Comparison of ENCODE assay signal across 27 cellular contexts in genomic region chr3:192928720-192929119, GRCh38. TPM values are rescaled to one million over a fixed set of nuclear protein-coding genes. Genes with fewer than 3 reads are reported as not detected.
DNase-seq lines count a peak whose midpoint lies in the region; ATAC-seq and TF ChIP-seq lines count a peak whose summit lies in the region.
"Had no signal": no experiment of that assay in that cellular context is flagged by ENCODE, and none has a peak within 500 bp of the region (broad histone marks: within the 10 kb centered on the region; RNA-seq: fewer than 3 reads in every experiment).

No MANE protein-coding gene starts in this region.

- WGBS in hepatocyte (ENCODE audit: low lambda C conversion rate, missing lambda C conversion rate), result 60% methylated on average over 6 of the region's 6 CpGs
- 64 to 84% (median 81%) methylated on average over 6 of the region's 6 CpGs for WGBS in ovary, 3 donors

- H3K27me3 ChIP-seq in hepatocyte, result no peaks in the 10 kb centered on the region
- no peaks in the 10 kb centered on the region for H3K27me3 ChIP-seq in ovary
- H3K27me3 ChIP-seq: sigmoid colon, thyroid gland had no signal

- peaks cover 5% of the 10 kb centered on the region for H3K4me1 ChIP-seq in hepatocyte (ENCODE audit: insufficient read depth)
- H3K4me1 ChIP-seq in ovary (ENCODE audit: insufficient read depth), result no peaks in the 10 kb centered on the region
- H3K4me1 ChIP-seq: sigmoid colon, thyroid gland had no signal

- no peak overlapping the region for H2AFZ ChIP-seq in hepatocyte

- no peaks in the 10 kb centered on the region for H3K27me3 Mint-ChIP-seq in type B pancreatic cell

- TF ChIP-seq EP300 in ovary (IDR thresholded peaks at IDR 0.05), result no peak

- H3K27ac ChIP-seq in hepatocyte (peak overlapping the region; percentile 53), ovary (no peak overlapping the region)
- H3K27ac ChIP-seq: 22Rv1, RWPE1, sigmoid colon, thyroid gland had no signal

- no peak for TF ChIP-seq POLR2A in ovary (IDR thresholded peaks at IDR 0.05)

- no peak for TF ChIP-seq CTCF in hepatocyte (IDR thresholded peaks at IDR 0.05; ENCODE audit: poor library complexity)
- no peak for TF ChIP-seq CTCF in type B pancreatic cell (conservative IDR thresholded peaks at IDR 0.05)
- TF ChIP-seq CTCF in ovary (IDR thresholded peaks at IDR 0.05), result no peak

- no peaks in the 10 kb centered on the region for H3K36me3 Mint-ChIP-seq in type B pancreatic cell
- H3K36me3 Mint-ChIP-seq: brain; CD8-positive, alpha-beta T cell; mesothelial cell of epicardium; naive thymus-derived CD8-positive, alpha-beta T cell had no signal

- no peak for ATAC-seq in left cardiac atrium
- ATAC-seq: activated T-cell treated with anti-CD3 and anti-CD28 coated beads, Interleukin-2, amount 50 U/mL, for 4 hours; CD8-positive, alpha-beta T cell; left colon; naive thymus-derived CD8-positive, alpha-beta T cell; SK-N-SH treated with all-trans-retinoic acid at 6 μM for 48 hours had no signal

- H3K9me3 ChIP-seq in hepatocyte (ENCODE audit: low read depth), result no peaks in the 10 kb centered on the region
- H3K9me3 ChIP-seq in ovary, result no peaks in the 10 kb centered on the region
- H3K9me3 ChIP-seq: sigmoid colon, thyroid gland had no signal

- peaks cover 4% of the 10 kb centered on the region for H3K9me3 Mint-ChIP-seq in type B pancreatic cell
- H3K9me3 Mint-ChIP-seq: activated T-cell treated with anti-CD3 and anti-CD28 coated beads, Interleukin-2, amount 50 U/mL, for 4 hours; brain; CD8-positive, alpha-beta T cell; mesothelial cell of epicardium; stimulated activated naive CD8-positive, alpha-beta T cell treated with anti-CD3 and anti-CD28 coated beads, Interleukin-15, Interleukin-2, amounts not matched to agents 100 ng/mL and 50 ng/mL, for 24 hours had no signal

- peak overlapping the region; percentile 17 for H3K27ac Mint-ChIP-seq in type B pancreatic cell
- H3K27ac Mint-ChIP-seq: brain; CD8-positive, alpha-beta T cell; mesothelial cell of epicardium; naive thymus-derived CD8-positive, alpha-beta T cell; stimulated activated naive CD8-positive, alpha-beta T cell treated with anti-CD3 and anti-CD28 coated beads, Interleukin-15, Interleukin-2, amounts not matched to agents 100 ng/mL and 50 ng/mL, for 24 hours had no signal

- intact Hi-C loops in ovary (cut with DNase I), result no loop called here
- intact Hi-C loops in left cardiac atrium (cut with DNase I), result no loop called here

- peaks cover 17% of the 10 kb centered on the region for H3K4me1 Mint-ChIP-seq in type B pancreatic cell (ENCODE audit: unreplicated experiment)
- H3K4me1 Mint-ChIP-seq: brain; naive thymus-derived CD8-positive, alpha-beta T cell had no signal

- no peak overlapping the region for H3K4me2 ChIP-seq in hepatocyte

- DNase-seq in NCI-H1092 treated with DMSO at 0.1 percent for 48 hours (lab: John Stamatoyannopoulos, UW), result peak; percentile 44
- no peak for DNase-seq in NCI-H1092 (lab: John Stamatoyannopoulos, UW)
- DNase-seq in NCI-H2196 treated with DMSO at 0.1 percent for 48 hours (lab: John Stamatoyannopoulos, UW; ENCODE audit: unreplicated experiment), result peak; percentile 82
- no peak for DNase-seq in hepatocyte (ENCODE audit: low spot score)
- DNase-seq in type B pancreatic cell (ENCODE audit: extremely low spot score, unreplicated experiment), result no peak
- no peak for DNase-seq in ovary
- no peak for DNase-seq in T1000 (lab: John Stamatoyannopoulos, UW)
- DNase-seq in left cardiac atrium, result no peak
- DNase-seq: activated CD4-positive, alpha-beta T cell treated with anti-CD3 and anti-CD28 coated beads for 4 hours; activated T-cell treated with anti-CD3 and anti-CD28 coated beads, Interleukin-2, amount 50 U/mL, for 4 hours; AML-193; CD8-positive, alpha-beta T cell; GDM1; left colon; naive thymus-derived CD8-positive, alpha-beta T cell; NCI-H1105; NCI-H2081 treated with DMSO at 0.1 percent for 48 hours; NCI-H526; sigmoid colon; stimulated activated CD4-positive, alpha-beta T cell treated with anti-CD3 and anti-CD28 coated beads, Interleukin-15, amount 100 ng/mL, for 24 hours; thyroid gland had no signal

- no peaks in the 10 kb centered on the region for H3K79me2 ChIP-seq in hepatocyte

- no peaks in the 10 kb centered on the region for H3K9me2 ChIP-seq in hepatocyte (replicated peaks; ENCODE audit: insufficient read depth)

- H3K4me3 Mint-ChIP-seq in type B pancreatic cell, result no peak overlapping the region
- H3K4me3 Mint-ChIP-seq: activated T-cell treated with anti-CD3 and anti-CD28 coated beads, Interleukin-2, amount 50 U/mL, for 4 hours; brain; CD8-positive, alpha-beta T cell; mesothelial cell of epicardium; naive thymus-derived CD8-positive, alpha-beta T cell; stimulated activated naive CD8-positive, alpha-beta T cell treated with anti-CD3 and anti-CD28 coated beads, Interleukin-15, Interleukin-2, amounts not matched to agents 100 ng/mL and 50 ng/mL, for 24 hours had no signal

- no peak overlapping the region for H3K4me3 ChIP-seq in hepatocyte
- no peak overlapping the region for H3K4me3 ChIP-seq in ovary
- H3K4me3 ChIP-seq: sigmoid colon, thyroid gland had no signal

- H4K20me1 ChIP-seq in hepatocyte (ENCODE audit: insufficient read depth, poor library complexity, severe bottlenecking), result no peaks in the 10 kb centered on the region

- no peaks in the 10 kb centered on the region for H3K36me3 ChIP-seq in hepatocyte (replicated peaks; ENCODE audit: insufficient read depth, low read depth)
- H3K36me3 ChIP-seq in ovary, result no peaks in the 10 kb centered on the region
- H3K36me3 ChIP-seq: sigmoid colon, thyroid gland had no signal

RNA-seq across cellular contexts. Expression of gene MB21D2, which starts 11.1 kb away (rescaled TPM):
- total RNA-seq in hepatocyte (22.1 and 23.0 TPM in 2 replicates), type B pancreatic cell (ENCODE audit: low replicate concordance) (14.1 and 23.1 TPM in 2 replicates), ovary (10 to 100 TPM in 1 of 7 donors, 1 to 10 TPM in 6; 4.5 to 13.9 (median 6.0) TPM), left cardiac atrium (1 to 10 TPM; 2.2 to 4.1 TPM)
- polyA plus RNA-seq in hepatocyte (7.6 and 9.1 TPM in 2 replicates), ovary (1 to 10 TPM; 5.2 to 7.1 TPM)

Comparison
In these comparisons a context has a peak if more than half of its experiments do, and no peak if none do; other contexts are left out.
1. DNase-seq: peak in NCI-H1092 treated with DMSO at 0.1 percent for 48 hours (single experiment) and NCI-H2196 treated with DMSO at 0.1 percent for 48 hours (single experiment); none in NCI-H1092 (single experiment), hepatocyte (single experiment), type B pancreatic cell (single experiment), ovary (0 of 5), T1000 (single experiment) and left cardiac atrium (single experiment).